8 cellular contexts compared by ENCODE assay signal in the genomic region with DNA sequence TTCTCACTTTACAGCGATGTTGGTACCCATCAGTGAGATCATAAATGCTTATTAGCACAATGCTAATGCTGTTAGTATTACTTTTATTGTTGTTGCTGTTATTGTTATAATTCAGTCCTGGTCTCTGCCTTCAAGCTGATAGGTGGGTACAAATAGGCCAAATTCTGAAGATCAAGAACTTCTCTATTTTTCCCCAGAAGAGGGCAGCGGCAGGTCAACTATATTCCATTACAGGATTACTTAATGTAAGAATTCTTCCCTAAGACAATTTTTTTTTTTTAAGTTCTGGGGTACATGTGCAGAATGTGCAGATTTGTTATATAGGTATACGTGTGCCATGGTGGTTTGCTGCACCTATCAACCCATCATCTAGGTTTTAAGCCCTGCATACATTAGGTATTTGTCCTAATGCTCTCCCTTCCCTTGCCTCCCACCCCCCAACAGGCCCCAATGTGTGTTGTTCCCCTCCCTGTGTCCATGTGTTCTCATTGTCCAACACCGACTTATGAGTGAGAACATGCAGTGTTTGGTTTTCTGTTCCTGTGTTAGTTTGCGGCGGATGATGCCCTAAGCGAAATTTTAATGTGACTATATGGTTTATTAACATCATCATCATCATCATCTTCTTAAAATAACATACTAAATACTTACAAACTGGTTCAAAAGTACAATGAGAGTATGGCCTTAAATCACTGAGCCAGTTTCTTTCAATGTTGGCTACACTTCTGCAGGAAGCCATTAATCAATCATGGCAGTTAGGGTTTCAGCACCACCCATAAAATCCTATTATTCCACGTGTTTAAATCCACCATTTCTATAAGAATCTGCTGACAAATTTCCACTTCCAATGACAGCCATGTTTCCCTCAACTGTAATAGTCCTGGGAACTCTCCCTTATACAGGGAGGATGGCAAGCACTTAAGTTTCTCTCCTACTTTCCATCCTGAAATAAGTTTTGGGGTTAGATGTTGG. TPM values are rescaled to one million over a fixed set of nuclear protein-coding genes. Genes with fewer than 3 reads are reported as not detected.
DNase-seq lines count a peak whose midpoint lies in the region; ATAC-seq, FAIRE-seq and TF ChIP-seq lines count a peak whose summit lies in the region.

No MANE protein-coding gene starts in this region.

- no peaks in the 10 kb centered on the region; the same call in 1 of the 2 replicates for H3K79me2 ChIP-seq in GM23338 (replicated peaks; ENCODE audit: insufficient read depth)

- H3K27ac Mint-ChIP-seq in GM23338: no peak overlapping the region; the same call in 1 of the 2 replicates

- H3K9me2 ChIP-seq in GM23338 (ENCODE audit: insufficient read depth): no peaks in the 10 kb centered on the region

- ATAC-seq in GM23338 (peak; percentile 56), HG03469 (IDR thresholded peaks at IDR 0.05; ENCODE audit: unreplicated experiment) (no peak), GM19397 (IDR thresholded peaks at IDR 0.05; ENCODE audit: unreplicated experiment) (no peak)

- H4K20me1 ChIP-seq in GM23338 (replicated peaks; ENCODE audit: insufficient read depth): peaks cover 8% of the 10 kb centered on the region; the same call in 1 of the 2 replicates

- H3K27me3 ChIP-seq in GM23338 (ENCODE audit: insufficient read depth) (no peaks in the 10 kb centered on the region), spleen (replicated peaks in 1 of 7) (no peaks in the 10 kb centered on the region)

- peak; percentile 23 for FAIRE-seq in RCC 7860 (lab: Jason Lieb, UNC)

- DNase-seq in COLO668 (lab: John Stamatoyannopoulos, UW; ENCODE audit: unreplicated experiment) (peak; percentile 23), GM23338 (ENCODE audit: low spot score) (peak; percentile 49), RCC 7860 (ENCODE audit: low spot score) (no peak), fibroblast of mammary gland (ENCODE audit: low read depth) (peak; percentile 61), spleen (no peak), T1000 (lab: John Stamatoyannopoulos, UW) (no peak)

- H3K9me3 Mint-ChIP-seq in GM23338: no peaks in the 10 kb centered on the region

- H3K4me1 Mint-ChIP-seq in GM23338: no peaks in the 10 kb centered on the region; the same call in 2 of the 3 replicates

- H3K36me3 Mint-ChIP-seq in GM23338 (ENCODE audit: low read depth): peaks cover 12% of the 10 kb centered on the region; the same call in 2 of the 3 replicates

- H3K4me3 Mint-ChIP-seq in GM23338: no peak overlapping the region

- H3K4me1 ChIP-seq in GM23338 (ENCODE audit: insufficient read depth) (no peaks in the 10 kb centered on the region), spleen (no peaks in the 10 kb centered on the region)

- H3K4me2 ChIP-seq in GM23338: no peak overlapping the region

- H3K36me3 ChIP-seq in GM23338 (ENCODE audit: insufficient read depth): peaks cover 13% of the 10 kb centered on the region; the same call in 1 of the 2 replicates
- peaks cover 0 to 23% (median 0%) of the 10 kb centered on the region in 6 donors for H3K36me3 ChIP-seq in spleen

- 77 to 85% (median 81%) methylated on average over 8 of the region's 8 CpGs for WGBS in spleen, 5 donors

- peak; percentile 55 to 58 for TF ChIP-seq CTCF in GM23338 (conservative IDR thresholded peaks at IDR 0.05; ENCODE audit: low read depth in 2 of 2)
- peak; percentile 40 for TF ChIP-seq CTCF in fibroblast of mammary gland (conservative IDR thresholded peaks at IDR 0.05; ENCODE audit: control insufficient read depth, insufficient read depth, low read depth, low read length)
- peak in 6 of 11 experiments; percentile 20 to 39 (median 36) for TF ChIP-seq CTCF in spleen (IDR thresholded peaks at IDR 0.05 in 8 of 11, conservative IDR thresholded peaks at IDR 0.05 in 3 of 11)

- H3K27me3 Mint-ChIP-seq in GM23338 (ENCODE audit: insufficient read depth, low read depth, poor library complexity): no peaks in the 10 kb centered on the region

- H3K4me3 ChIP-seq in GM23338 (no peak overlapping the region), fibroblast of mammary gland (ENCODE audit: control insufficient read depth, low read depth, low read length) (no peak overlapping the region), spleen (no peak overlapping the region)

- H3K27ac ChIP-seq in GM23338 (ENCODE audit: low read depth): no peak overlapping the region
- no peak overlapping the region for H3K27ac ChIP-seq in spleen

- no peak for TF ChIP-seq POLR2A in spleen (IDR thresholded peaks at IDR 0.05)

- no peaks in the 10 kb centered on the region for H3F3A ChIP-seq in GM23338 (replicated peaks; ENCODE audit: low read depth)

- intact Hi-C loops in spleen (cut with DNase I; ENCODE audit: low total_unique reads): loop anchor here (5.0 kb wide), 1 partner anchor 81 kb away; no protein-coding TSS in a partner anchor

- no peak overlapping the region for H2AFZ ChIP-seq in GM23338

- no peaks in the 10 kb centered on the region for H3K9me3 ChIP-seq in spleen

TF ChIP-seq in GM23338, 12 proteins besides CTCF, POLR2A, EP300 and RAD21:
- TF ChIP-seq NANOG (IDR thresholded peaks at IDR 0.05; ENCODE audit: borderline replicate concordance) (no peak), EZH2phosphoT487 (IDR thresholded peaks at IDR 0.05; ENCODE audit: unreplicated experiment) (no peak), ZNF114 (CRISPR knock-in tag; IDR thresholded peaks at IDR 0.05) (no peak), STAT1 (IDR thresholded peaks at IDR 0.05; ENCODE audit: unreplicated experiment) (no peak), CREB1 (CRISPR knock-in tag; IDR thresholded peaks at IDR 0.05; ENCODE audit: low read depth) (no peak), ZNF331 (CRISPR knock-in tag; IDR thresholded peaks at IDR 0.05; ENCODE audit: low read depth) (no peak)

RNA-seq across cellular contexts. Expression of a gene that starts 19.2 kb away (rescaled TPM):
- total RNA-seq in GM23338 (2014; rRNA removed; shearing (Covaris generic)): 39.1 and 42.8 TPM in 2 replicates
- polyA plus RNA-seq in GM23338 (2016; fragmentation: Nextera tagmentation; extraction: Ambion mirVana) (9.9 and 11.1 TPM in 2 replicates), spleen (1 to 10 TPM; 2.0 to 4.0 (median 3.4) TPM)
- 1 to 10 TPM; 2.4 to 6.7 (median 3.9) TPM for total RNA-seq in spleen

RNA-seq across cellular contexts. Expression of a gene that starts 39.3 kb away (rescaled TPM):
- 3.1 and 3.4 TPM in 2 replicates for total RNA-seq in GM23338 (2014; rRNA removed; shearing (Covaris generic))
- polyA plus RNA-seq in GM23338 (2016; fragmentation: Nextera tagmentation; extraction: Ambion mirVana) (6.0 and 9.0 TPM in 2 replicates), spleen (under 1 TPM in 1 of 3 donors, not detected in 2; 0.03 TPM)
- total RNA-seq in spleen: not detected

Comparison
In these comparisons a context has a peak if more than half of its experiments do, and no peak if none do; other contexts are left out.
1. DNase-seq: peak in COLO668 (single experiment), GM23338 (single experiment) and fibroblast of mammary gland (single experiment); none in RCC 7860 (single experiment), spleen (single experiment) and T1000 (single experiment).
2. Peak in every context shown above with its lines, with median percentiles within 50 percentile points of each other: CTCF ChIP-seq.